ENCODE assay signal across 11 cellular contexts in genomic region chr1:22318279-22318983, GRCh38.
DNase-seq lines count a peak whose midpoint lies in the region; ATAC-seq, FAIRE-seq and TF ChIP-seq lines count a peak whose summit lies in the region.
"Had no signal": no experiment of that assay in that cellular context is flagged by ENCODE, and none has a peak within 500 bp of the region (broad histone marks: within the 10 kb centered on the region; RNA-seq: fewer than 3 reads in every experiment).

No MANE protein-coding gene starts in this region.

- FAIRE-seq in endothelial cell of umbilical vein (lab: Jason Lieb, UNC) = no peak

- H3K9me1 ChIP-seq in endothelial cell of umbilical vein (replicated peaks; ENCODE audit: control insufficient read depth, extremely low read depth, insufficient read depth, low read length) = no peaks in the 10 kb centered on the region

- H3K9me3 ChIP-seq in endothelial cell of umbilical vein (replicated peaks; ENCODE audit: control insufficient read depth, insufficient read depth, low read length) = no peaks in the 10 kb centered on the region

- intact Hi-C loops in endothelial cell of umbilical vein (cut with micrococcal nuclease) = no loop called here
- intact Hi-C loops in posterior cingulate gyrus (cut with DNase I) = no loop called here

- H3K27me3 ChIP-seq in endothelial cell of umbilical vein (ENCODE audit: control insufficient read depth in 2 of 2, insufficient read depth in 2 of 2, low read length in 2 of 2) = peaks cover 10 to 13% of the 10 kb centered on the region in 2 experiments

- no peak overlapping the region for H3K9ac ChIP-seq in endothelial cell of umbilical vein (replicated peaks; ENCODE audit: extremely low read depth, insufficient read depth, low read length)

- no peaks in the 10 kb centered on the region for H4K20me1 ChIP-seq in endothelial cell of umbilical vein (replicated peaks; ENCODE audit: control insufficient read depth, extremely low read depth, insufficient read depth, low read length)

- POLR2A ChIA-PET in endothelial cell of umbilical vein (lab: Charles Lee) = no interaction called here

- BruUV-seq in endothelial cell of umbilical vein (replicated peaks; lab: Mats Ljungman, UMichigan) = no TSS peak

- H3K4me3 ChIP-seq in endothelial cell of umbilical vein (replicated peaks in 1 of 3; ENCODE audit: insufficient read depth in 1 of 3, low read depth in 1 of 3, low read length in 3 of 3) = no peak overlapping the region

- no peaks in the 10 kb centered on the region for H3K36me3 ChIP-seq in endothelial cell of umbilical vein (ENCODE audit: control insufficient read depth in 2 of 2, extremely low read depth in 1 of 2, insufficient read depth in 2 of 2, low read length in 2 of 2)

- TF ChIP-seq CTCF in endothelial cell of umbilical vein (IDR thresholded peaks at IDR 0.05; ENCODE audit: extremely low read depth in 1 of 2, insufficient read depth in 1 of 2, low read depth in 1 of 2, low read length in 2 of 2) = no peak

- H2AFZ ChIP-seq in endothelial cell of umbilical vein (ENCODE audit: low read depth, low read length) = no peak overlapping the region

- no peak for ATAC-seq in HG03025 (IDR thresholded peaks at IDR 0.05; ENCODE audit: low FRiP score, unreplicated experiment)
- ATAC-seq: natural killer cell had no signal

- CTCF ChIA-PET in endothelial cell of umbilical vein (lab: Charles Lee) = interaction anchor here (0.6 to 1.8 kb wide), 4 partner anchors 19 to 186 kb away, joined by 3 to 6 read pairs (median 5); no protein-coding TSS in a partner anchor

- no peaks in the 10 kb centered on the region for H3K4me1 ChIP-seq in endothelial cell of umbilical vein (ENCODE audit: control insufficient read depth, extremely low read depth, insufficient read depth, low read length)

- H3K4me2 ChIP-seq in endothelial cell of umbilical vein (ENCODE audit: insufficient read depth, low read length) = no peak overlapping the region

- no peak for TF ChIP-seq POLR2A in endothelial cell of umbilical vein (IDR thresholded peaks at IDR 0.05; ENCODE audit: low read depth, low read length)

- DNase-seq in NCI-H1436 (lab: John Stamatoyannopoulos, UW) (peak; percentile 70), NCI-H1436 treated with DMSO at 0.1 percent for 48 hours (lab: John Stamatoyannopoulos, UW) (no peak), NCI-H345 treated with DMSO at 0.1 percent for 48 hours (lab: John Stamatoyannopoulos, UW; ENCODE audit: unreplicated experiment) (peak; percentile 47), endothelial cell of umbilical vein (ENCODE audit: low read depth, low spot score) (no peak), posterior cingulate gyrus (peak in 9 of 10 donors; percentile 18 to 90 (median 50)), HuH-7.5 (ENCODE audit: low spot score) (no peak)
- DNase-seq in activated naive CD4-positive, alpha-beta T cell treated with anti-CD3 and anti-CD28 coated beads, Interleukin-2, amount 50 U/mL, for 16 hours = no peak
- DNase-seq: GOT3, natural killer cell had no signal

- dilution Hi-C loops in endothelial cell of umbilical vein (cut with MboI; ENCODE audit: extremely low pct_ligation_motif_present, low sequenced_read_pairs) = no loop called here

- no peak overlapping the region for H3K27ac ChIP-seq in endothelial cell of umbilical vein (ENCODE audit: insufficient read depth, low read depth, low read length)
- H3K27ac ChIP-seq: epithelial cell of prostate had no signal

- H3K79me2 ChIP-seq in endothelial cell of umbilical vein (ENCODE audit: control insufficient read depth, insufficient read depth, low read length) = no peaks in the 10 kb centered on the region

TF ChIP-seq in endothelial cell of umbilical vein, 7 proteins besides CTCF, POLR2A, EP300 and RAD21:
- TF ChIP-seq MAX (IDR thresholded peaks at IDR 0.05; ENCODE audit: insufficient read depth, insufficient read length) (no peak), EZH2 (IDR thresholded peaks at IDR 0.05; ENCODE audit: borderline replicate concordance, low read depth, low read length, severe bottlenecking) (peak; percentile 41), POLR2AphosphoS5 (IDR thresholded peaks at IDR 0.05; ENCODE audit: insufficient read depth, low read depth, low read length) (no peak), GATA2 (IDR thresholded peaks at IDR 0.05; ENCODE audit: insufficient read depth, insufficient read length, low read depth, low read length) (no peak), MYC (IDR thresholded peaks at IDR 0.05; ENCODE audit: low read depth, low read length) (no peak), FOS (IDR thresholded peaks at IDR 0.05; ENCODE audit: borderline replicate concordance, insufficient read depth, low read length) (no peak)

Comparison
In these comparisons a context has a peak if more than half of its experiments do, and no peak if none do; other contexts are left out.
1. DNase-seq: peak in NCI-H1436 (single experiment), NCI-H345 treated with DMSO at 0.1 percent for 48 hours (single experiment) and posterior cingulate gyrus (9 of 10); none in NCI-H1436 treated with DMSO at 0.1 percent for 48 hours (single experiment), endothelial cell of umbilical vein (single experiment), activated naive CD4-positive, alpha-beta T cell treated with anti-CD3 and anti-CD28 coated beads, Interleukin-2, amount 50 U/mL, for 16 hours (single experiment) and HuH-7.5 (single experiment).